ENCODE assay signal across 33 cellular contexts in the genomic region with DNA sequence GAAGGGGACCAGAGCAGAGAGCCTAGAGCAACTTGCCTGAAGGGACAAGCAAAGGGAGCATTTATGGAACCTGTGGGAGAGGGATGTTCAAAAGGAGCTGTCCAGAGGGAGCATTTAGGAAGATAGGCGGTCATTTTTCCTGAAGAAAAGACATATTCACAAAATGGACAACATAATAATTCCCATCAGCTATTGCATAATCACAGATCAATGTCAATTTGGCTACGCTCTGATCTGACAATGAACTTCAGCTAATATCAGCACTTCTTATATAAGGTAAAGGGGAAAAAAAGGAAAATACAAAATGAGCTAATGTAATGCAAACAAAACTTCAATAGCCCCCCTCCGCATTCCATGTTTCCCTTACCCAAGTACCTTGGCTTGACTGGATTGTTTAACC.
"Had no signal": no experiment of that assay in that cellular context is flagged by ENCODE, and none has a peak within 500 bp of the region (broad histone marks: within the 10 kb centered on the region; RNA-seq: fewer than 3 reads in every experiment).

No MANE protein-coding gene starts in this region.

- DNase-seq: activated effector memory CD4-positive, alpha-beta T cell treated with anti-CD3 and anti-CD28 coated beads, Interleukin-2, amount 50 U/mL, for 16 hours; activated effector memory CD4-positive, alpha-beta T cell treated with Interleukin-2 at 50 U/mL for 16 hours; activated gamma-delta T cell; activated gamma-delta T cell treated with Interleukin-2 at 50 U/mL for 16 hours; activated naive CD4-positive, alpha-beta T cell; activated naive CD4-positive, alpha-beta T cell treated with anti-CD3 and anti-CD28 coated beads for 36 hours; activated naive CD4-positive, alpha-beta T cell treated with anti-CD3 and anti-CD28 coated beads, Interleukin-2, amount 10 ng/mL, durations not matched to agents 7 days and 5 days; activated naive CD4-positive, alpha-beta T cell treated with anti-CD3 and anti-CD28 coated beads, Interleukin-2, amount 50 U/mL, for 16 hours; activated naive CD4-positive, alpha-beta T cell treated with Interleukin-2 at 50 U/mL for 16 hours; activated naive CD8-positive, alpha-beta T cell treated with anti-CD3 and anti-CD28 coated beads for 36 hours; activated naive CD8-positive, alpha-beta T cell treated with anti-CD3 and anti-CD28 coated beads, Interleukin-2, amount 10 ng/mL, durations not matched to agents 7 days and 5 days; activated naive CD8-positive, alpha-beta T cell treated with anti-CD3 and anti-CD28 coated beads, Interleukin-2, amount 50 U/mL, for 24 hours; activated T-cell treated with anti-CD3 and anti-CD28 coated beads, Interleukin-2, amount 50 U/mL, for 1 hour; activated T-cell treated with anti-CD3 and anti-CD28 coated beads, Interleukin-2, amount 50 U/mL, for 24 hours; activated T-cell treated with anti-CD3 and anti-CD28 coated beads, Interleukin-2, amount 50 U/mL, for 4 hours; activated T-cell treated with anti-CD3 and anti-CD28 coated beads, Interleukin-2, amount 50 U/mL, for 48 hours; activated T-cell treated with anti-CD3 and anti-CD28 coated beads, Interleukin-2, amount 50 U/mL, for 72 hours; adrenal gland; amniotic stem cell; amygdala; anterior cingulate cortex; aorta; body of pancreas; brain microvascular endothelial cell; central memory CD4-positive, alpha-beta T cell; cerebellar nuclear complex had no signal

- H3K4me3 ChIP-seq: adrenal gland, ascending aorta, body of pancreas, breast epithelium, cardiac muscle cell had no signal

- H3K27ac ChIP-seq: adrenal gland, ascending aorta, body of pancreas, brain microvascular endothelial cell, breast epithelium, cardiac muscle cell had no signal

- FAIRE-seq: astrocyte, bronchial epithelial cell had no signal

- H3K36me3 ChIP-seq: adrenal gland, ascending aorta, brain microvascular endothelial cell, breast epithelium, cardiac muscle cell had no signal

- ATAC-seq: activated naive CD4-positive, alpha-beta T cell treated with anti-CD3 and anti-CD28 coated beads, Interleukin-2, amount 50 U/mL, for 72 hours; activated naive CD8-positive, alpha-beta T cell treated with anti-CD3 and anti-CD28 coated beads, Interleukin-2, amount 50 U/mL, for 24 hours; activated T-cell treated with anti-CD3 and anti-CD28 coated beads, Interleukin-2, amount 50 U/mL, for 4 hours; activated T-cell treated with anti-CD3 and anti-CD28 coated beads, Interleukin-2, amount 50 U/mL, for 72 hours; activated T-helper 17 cell treated with anti-CD3 and anti-CD28 coated beads, Interleukin-2, amount 50 U/mL, for 72 hours; body of pancreas had no signal

- H3K27me3 ChIP-seq: adrenal gland, ascending aorta, body of pancreas, brain microvascular endothelial cell, breast epithelium, cardiac muscle cell had no signal

- H3K4me1 ChIP-seq: adrenal gland, ascending aorta, body of pancreas, breast epithelium had no signal

- H3K9me3 ChIP-seq: adrenal gland, ascending aorta, body of pancreas, breast epithelium had no signal
